1 cellular context compared by ENCODE assay signal in genomic region chr14:20642770-20643169, GRCh38.
TF ChIP-seq lines count a peak whose summit lies in the region.

No MANE protein-coding gene starts in this region.

TF ChIP-seq in K562, 482 proteins besides CTCF, POLR2A, EP300 and RAD21:
- TF ChIP-seq ARID1B (IDR thresholded peaks at IDR 0.05) (peak; percentile 44; the same call in 1 of the 2 replicates), TAL1 (IDR thresholded peaks at IDR 0.05) (peak; percentile 51; the same call in 1 of the 2 replicates), CTBP1 (IDR thresholded peaks at IDR 0.05; ENCODE audit: borderline replicate concordance) (peak; percentile 34; the same call in 1 of the 2 replicates), TCF3 (CRISPR knock-in tag; IDR thresholded peaks at IDR 0.05) (peak; percentile 74), SOX6 (IDR thresholded peaks at IDR 0.05) (0 out of 2 replicates have a peak, but pooled peaks have one; percentile 58), NCOR1 (IDR thresholded peaks at IDR 0.05) (peak; percentile 50; the same call in 1 of the 2 replicates), NFIC (IDR thresholded peaks at IDR 0.05) (peak; percentile 35; the same call in 1 of the 2 replicates), CBFA2T2 (conservative IDR thresholded peaks at IDR 0.05) (peak; percentile 74), CBFA2T3 (IDR thresholded peaks at IDR 0.05) (peak; percentile 82)
